8 cellular contexts compared by ENCODE assay signal in the genomic region with DNA sequence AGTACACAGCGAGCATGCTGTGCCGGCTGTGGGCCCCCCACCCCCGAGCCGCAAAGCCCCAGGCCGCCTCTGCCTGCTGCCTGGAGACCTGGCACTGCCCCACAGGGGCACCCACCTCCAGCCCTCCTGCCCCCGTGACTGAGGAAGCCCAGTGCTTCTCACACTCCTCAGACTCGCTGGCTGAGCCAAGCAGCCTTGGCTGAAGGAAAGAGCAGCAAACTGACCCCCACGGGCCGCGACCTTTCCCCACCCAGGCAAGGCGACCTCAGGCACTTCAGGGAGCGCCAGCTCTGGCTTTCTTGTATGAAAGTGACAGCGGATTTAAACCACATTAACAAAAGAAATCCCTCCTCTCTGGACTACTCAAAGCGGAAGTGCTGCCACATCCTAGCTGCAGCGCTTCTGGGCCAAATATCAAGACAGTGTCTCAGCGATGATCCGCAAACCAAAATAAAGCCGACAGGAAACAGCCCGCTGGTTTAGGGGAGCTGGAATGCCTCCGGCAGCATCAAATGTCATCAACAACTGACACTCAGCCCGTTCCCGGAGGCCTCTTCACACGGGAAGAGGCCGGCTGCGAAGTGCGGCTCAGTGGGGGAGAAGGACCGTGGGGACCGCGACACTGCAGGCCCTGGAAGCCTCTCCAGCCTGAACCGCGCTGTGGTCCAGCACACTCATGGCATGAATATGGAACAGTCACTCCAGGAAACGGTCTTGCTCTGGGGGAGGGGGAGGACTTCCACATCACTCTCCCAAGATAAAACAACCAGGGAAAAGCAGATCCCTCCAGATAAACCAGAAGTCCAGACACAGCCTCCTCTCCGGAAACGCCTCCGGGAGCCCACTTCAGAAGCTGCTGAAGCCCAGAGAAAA. TPM values are rescaled to one million over a fixed set of nuclear protein-coding genes. Genes with fewer than 3 reads are reported as not detected.
DNase-seq lines count a peak whose midpoint lies in the region; FAIRE-seq and TF ChIP-seq lines count a peak whose summit lies in the region.

No MANE protein-coding gene starts in this region.

- H3K27me3 Mint-ChIP-seq in endothelial cell (ENCODE audit: unreplicated experiment), result peaks cover 31% of the 10 kb centered on the region

- H3K27me3 ChIP-seq in suprapubic skin, result no peaks in the 10 kb centered on the region

- TF ChIP-seq POLR2A in suprapubic skin (IDR thresholded peaks at IDR 0.05), result no peak

- whole genome bisulfite sequencing in suprapubic skin, result 6% methylated on average over 18 of the region's 35 CpGs

- peak overlapping the region; percentile 97 for H3K27ac Mint-ChIP-seq in endothelial cell (ENCODE audit: unreplicated experiment)

- peak overlapping the region; percentile 83 for H3K27ac ChIP-seq in suprapubic skin

- peaks cover 58% of the 10 kb centered on the region for H3K4me1 Mint-ChIP-seq in endothelial cell (ENCODE audit: unreplicated experiment)

- H3K36me3 ChIP-seq in suprapubic skin, result no peaks in the 10 kb centered on the region

- H3K4me3 ChIP-seq in AG09309 (ENCODE audit: control insufficient read depth, low read depth, low read length) (peak overlapping the region; percentile 99), suprapubic skin (peak overlapping the region; percentile 90)

- FAIRE-seq in GM19239 (lab: Jason Lieb, UNC), result peak; percentile 98

- TF ChIP-seq CTCF in AG09309 (IDR thresholded peaks at IDR 0.05; ENCODE audit: control insufficient read depth, insufficient read depth, low read depth, low read length, missing control alignments) (no peak), endothelial cell (IDR thresholded peaks at IDR 0.05; ENCODE audit: unreplicated experiment) (no peak), suprapubic skin (IDR thresholded peaks at IDR 0.05) (no peak)

- DNase-seq in AG09309 (ENCODE audit: low read depth) (no peak), GM19239 (ENCODE audit: insufficient read length, low spot score) (no peak), NCI-H2171 treated with DMSO at 0.1 percent for 48 hours (lab: John Stamatoyannopoulos, UW) (peak; percentile 46), endothelial cell (ENCODE audit: low spot score) (peak; percentile 56), midbrain (lab: John Stamatoyannopoulos, UW) (peak; percentile 50), suprapubic skin (ENCODE audit: low spot score in 2 of 2) (no peak), DMS153 (lab: John Stamatoyannopoulos, UW) (no peak)
- peak; percentile 60 to 68 for DNase-seq in activated CD4-positive, alpha-beta T cell treated with anti-CD3 and anti-CD28 coated beads, Interleukin-2, amount 50 U/mL, for 48 hours

- H3K9me3 ChIP-seq in suprapubic skin, result no peaks in the 10 kb centered on the region

- TF ChIP-seq EP300 in suprapubic skin (IDR thresholded peaks at IDR 0.05), result no peak

- peak overlapping the region; percentile 100 for H3K4me3 Mint-ChIP-seq in endothelial cell (ENCODE audit: unreplicated experiment)

- no peaks in the 10 kb centered on the region for H3K9me3 Mint-ChIP-seq in endothelial cell (ENCODE audit: unreplicated experiment)

- H3K36me3 Mint-ChIP-seq in endothelial cell (ENCODE audit: low read depth, unreplicated experiment), result peaks cover 22% of the 10 kb centered on the region

- H3K4me1 ChIP-seq in suprapubic skin, result peaks cover 48% of the 10 kb centered on the region

RNA-seq across cellular contexts. Expression of gene RASA3, which starts 1.5 kb away (rescaled TPM):
- total RNA-seq in endothelial cell (ENCODE audit: unreplicated experiment) (34.0 TPM), suprapubic skin (10 to 100 TPM; 15.3 to 37.1 (median 16.4) TPM)

RNA-seq across cellular contexts. Expression of gene CFAP97D2, which starts 48.1 kb away (rescaled TPM):
- not detected for total RNA-seq in endothelial cell (ENCODE audit: unreplicated experiment)
- not detected for total RNA-seq in suprapubic skin

Comparison
In these comparisons a context has a peak if more than half of its experiments do, and no peak if none do; other contexts are left out.
1. DNase-seq: peak in NCI-H2171 treated with DMSO at 0.1 percent for 48 hours (single experiment), activated CD4-positive, alpha-beta T cell treated with anti-CD3 and anti-CD28 coated beads, Interleukin-2, amount 50 U/mL, for 48 hours (2 of 2), endothelial cell (single experiment) and midbrain (single experiment); none in AG09309 (single experiment), GM19239 (single experiment), suprapubic skin (0 of 2) and DMS153 (single experiment).